ENCODE assay signal across 8 cellular contexts in genomic region chr5:134224905-134225779, GRCh38. TPM values are rescaled to one million over a fixed set of nuclear protein-coding genes. Genes with fewer than 3 reads are reported as not detected.
A peak's percentile ranks its signal among the peaks of the same experiment; 100 is the strongest.
DNase-seq lines count a peak whose midpoint lies in the region; ATAC-seq and TF ChIP-seq lines count a peak whose summit lies in the region.

No MANE protein-coding gene starts in this region.

- H3K27me3 ChIP-seq in esophagus squamous epithelium, result no peaks in the 10 kb centered on the region

- no peaks in the 10 kb centered on the region for H3K27me3 Mint-ChIP-seq in activated T-cell treated with anti-CD3 and anti-CD28 coated beads, Interleukin-2, amount 50 U/mL, for 4 hours (ENCODE audit: low read depth)

- 1 to 2% methylated on average over 7 to 31 of the region's 49 CpGs for WGBS in esophagus squamous epithelium, 2 donors

- H3K36me3 ChIP-seq in esophagus squamous epithelium, result peaks cover 0 to 11% (median 3%) of the 10 kb centered on the region in 3 donors

- H3K9me3 Mint-ChIP-seq in activated T-cell treated with anti-CD3 and anti-CD28 coated beads, Interleukin-2, amount 50 U/mL, for 4 hours, result no peaks in the 10 kb centered on the region

- H3K4me1 Mint-ChIP-seq in activated T-cell treated with anti-CD3 and anti-CD28 coated beads, Interleukin-2, amount 50 U/mL, for 4 hours (ENCODE audit: low read depth), result peaks cover 47% of the 10 kb centered on the region

- H3K4me3 Mint-ChIP-seq in activated T-cell treated with anti-CD3 and anti-CD28 coated beads, Interleukin-2, amount 50 U/mL, for 4 hours, result peak overlapping the region; percentile 90

- peak overlapping the region; percentile 99 to 100 (median 99) for H3K27ac ChIP-seq in esophagus squamous epithelium

- peak; percentile 24 for ATAC-seq in GM18868 (IDR thresholded peaks at IDR 0.05; ENCODE audit: unreplicated experiment)
- peak; percentile 30 for ATAC-seq in HG03103 (IDR thresholded peaks at IDR 0.05; ENCODE audit: low read depth, unreplicated experiment)
- peak; percentile 61 to 63 for ATAC-seq in activated T-cell treated with anti-CD3 and anti-CD28 coated beads, Interleukin-2, amount 50 U/mL, for 4 hours

- intact Hi-C loops in esophagus squamous epithelium (cut with DNase I), result no loop called here

- TF ChIP-seq CTCF in esophagus squamous epithelium (IDR thresholded peaks at IDR 0.05), result peak in 1 of 6 experiments; percentile 17

- TF ChIP-seq POLR2A in esophagus squamous epithelium (IDR thresholded peaks at IDR 0.05), result no peak

- H3K4me3 ChIP-seq in esophagus squamous epithelium, result peak overlapping the region; percentile 76 to 92 (median 84)

- H3K9me3 ChIP-seq in esophagus squamous epithelium, result no peaks in the 10 kb centered on the region

- peaks cover 25% of the 10 kb centered on the region for H3K36me3 Mint-ChIP-seq in activated T-cell treated with anti-CD3 and anti-CD28 coated beads, Interleukin-2, amount 50 U/mL, for 4 hours (ENCODE audit: insufficient read depth)

- DNase-seq in AG08396 (ENCODE audit: low spot score) (peak; percentile 63), NOMO-1 treated with DMSO at 0.1 percent for 48 hours (lab: John Stamatoyannopoulos, UW; ENCODE audit: unreplicated experiment) (peak; percentile 28), esophagus squamous epithelium (lab: John Stamatoyannopoulos, UW) (no peak), myocyte (ENCODE audit: low read depth) (peak; percentile 75)
- peak; percentile 40 for DNase-seq in activated T-cell treated with anti-CD3 and anti-CD28 coated beads, Interleukin-2, amount 50 U/mL, for 4 hours
- peak; percentile 8 to 60 for DNase-seq in stimulated activated CD8-positive, alpha-beta memory T cell treated with anti-CD3 and anti-CD28 coated beads, Interleukin-7, amount 100 ng/mL, for 4 hours (ENCODE audit: low read depth in 2 of 2)

- H3K4me1 ChIP-seq in esophagus squamous epithelium, result peaks cover 9 to 63% (median 42%) of the 10 kb centered on the region in 3 donors

RNA-seq across cellular contexts. Expression of gene PPP2CA, which starts 0.7 kb away (rescaled TPM):
- total RNA-seq in activated T-cell treated with anti-CD3 and anti-CD28 coated beads, Interleukin-2, amount 50 U/mL, for 4 hours, result 100 to 1,000 TPM; 206 to 213 (median 209) TPM
- 100 to 1,000 TPM; 129 to 306 (median 215) TPM for total RNA-seq in esophagus squamous epithelium
- 224 and 234 TPM in 2 replicates for total RNA-seq in myocyte
- 135 TPM for polyA plus RNA-seq in myocyte (2012)

RNA-seq across cellular contexts. Expression of gene SKP1, which starts 48.4 kb away (rescaled TPM):
- 100 to 1,000 TPM; 273 to 286 (median 282) TPM for total RNA-seq in activated T-cell treated with anti-CD3 and anti-CD28 coated beads, Interleukin-2, amount 50 U/mL, for 4 hours
- 100 to 1,000 TPM; 159 to 260 (median 208) TPM for total RNA-seq in esophagus squamous epithelium
- total RNA-seq in myocyte, result 457 and 487 TPM in 2 replicates
- 854 TPM for polyA plus RNA-seq in myocyte (2012)
